ENCODE assay signal across 1 cellular context in genomic region chr4:3860061-3860912, GRCh38.
TF ChIP-seq lines count a peak whose summit lies in the region.

No MANE protein-coding gene starts in this region.

TF ChIP-seq in WTC11, 78 proteins besides CTCF, POLR2A, EP300 and RAD21 (continued from another document):
- TF ChIP-seq, protein P1, sequence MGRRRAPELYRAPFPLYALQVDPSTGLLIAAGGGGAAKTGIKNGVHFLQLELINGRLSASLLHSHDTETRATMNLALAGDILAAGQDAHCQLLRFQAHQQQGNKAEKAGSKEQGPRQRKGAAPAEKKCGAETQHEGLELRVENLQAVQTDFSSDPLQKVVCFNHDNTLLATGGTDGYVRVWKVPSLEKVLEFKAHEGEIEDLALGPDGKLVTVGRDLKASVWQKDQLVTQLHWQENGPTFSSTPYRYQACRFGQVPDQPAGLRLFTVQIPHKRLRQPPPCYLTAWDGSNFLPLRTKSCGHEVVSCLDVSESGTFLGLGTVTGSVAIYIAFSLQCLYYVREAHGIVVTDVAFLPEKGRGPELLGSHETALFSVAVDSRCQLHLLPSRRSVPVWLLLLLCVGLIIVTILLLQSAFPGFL (CRISPR knock-in tag; IDR thresholded peaks at IDR 0.05; ENCODE audit: borderline replicate concordance): no peak
- no peak for TF ChIP-seq AR (CRISPR knock-in tag; IDR thresholded peaks at IDR 0.05)
- no peak for TF ChIP-seq MAX (CRISPR knock-in tag; IDR thresholded peaks at IDR 0.05)
- no peak for TF ChIP-seq FOXJ3 (CRISPR knock-in tag; IDR thresholded peaks at IDR 0.05; ENCODE audit: borderline replicate concordance)
- TF ChIP-seq, protein P2, sequence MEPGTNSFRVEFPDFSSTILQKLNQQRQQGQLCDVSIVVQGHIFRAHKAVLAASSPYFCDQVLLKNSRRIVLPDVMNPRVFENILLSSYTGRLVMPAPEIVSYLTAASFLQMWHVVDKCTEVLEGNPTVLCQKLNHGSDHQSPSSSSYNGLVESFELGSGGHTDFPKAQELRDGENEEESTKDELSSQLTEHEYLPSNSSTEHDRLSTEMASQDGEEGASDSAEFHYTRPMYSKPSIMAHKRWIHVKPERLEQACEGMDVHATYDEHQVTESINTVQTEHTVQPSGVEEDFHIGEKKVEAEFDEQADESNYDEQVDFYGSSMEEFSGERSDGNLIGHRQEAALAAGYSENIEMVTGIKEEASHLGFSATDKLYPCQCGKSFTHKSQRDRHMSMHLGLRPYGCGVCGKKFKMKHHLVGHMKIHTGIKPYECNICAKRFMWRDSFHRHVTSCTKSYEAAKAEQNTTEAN (CRISPR knock-in tag; IDR thresholded peaks at IDR 0.05): no peak
- TF ChIP-seq ZNF532 (CRISPR knock-in tag; IDR thresholded peaks at IDR 0.05; ENCODE audit: borderline replicate concordance): no peak
